17 cellular contexts compared by ENCODE assay signal in the genomic region with DNA sequence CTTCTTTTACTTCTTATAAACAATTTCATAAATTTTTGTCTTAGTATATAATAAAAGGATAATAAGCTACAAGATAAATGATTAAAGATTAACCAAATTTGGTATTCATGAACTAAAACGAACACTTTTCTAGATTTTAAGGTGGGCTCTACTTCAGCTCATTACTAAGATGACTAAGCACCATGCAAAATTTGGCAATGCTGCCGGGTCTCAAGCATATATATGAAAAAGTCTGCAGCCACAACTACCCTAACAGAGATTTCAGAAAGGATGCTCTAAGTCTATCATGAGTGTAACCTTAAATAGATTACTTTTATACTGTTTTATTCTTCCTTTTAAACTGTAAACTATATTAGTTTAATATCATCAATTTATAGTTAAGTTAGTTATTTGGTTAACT.
"Had no signal": no experiment of that assay in that cellular context is flagged by ENCODE, and none has a peak within 500 bp of the region (broad histone marks: within the 10 kb centered on the region; RNA-seq: fewer than 3 reads in every experiment).

No MANE protein-coding gene starts in this region.

- H3K4me1 ChIP-seq: pancreas, stomach had no signal

- DNase-seq: effector CD4-positive, alpha-beta T cell; endodermal cell; foreskin melanocyte; head of caudate nucleus; hippocampal formation; mesendoderm; naive B cell; occipital lobe; pancreas; right cardiac atrium; small intestine; stimulated activated CD4-positive, alpha-beta T cell treated with anti-CD3 and anti-CD28 coated beads, Interleukin-12 subunit alpha, Interleukin-12 subunit beta, amount 100 ng/mL, for 4 hours; stimulated activated naive CD4-positive, alpha-beta T cell; stomach; substantia nigra; transverse colon had no signal

- H3K9me3 ChIP-seq: pancreas, stomach, thoracic aorta, transverse colon had no signal

- H3K27ac ChIP-seq: pancreas, stomach, thoracic aorta, transverse colon had no signal

- H3K27me3 ChIP-seq: pancreas, stomach, transverse colon had no signal

- ATAC-seq: pancreas, right cardiac atrium had no signal

- H3K4me3 ChIP-seq: pancreas, stomach, thoracic aorta, transverse colon had no signal
